In genomic region chr12:87596134-87596533, GRCh38 we compare ENCODE assay signal across 8 cellular contexts.
"Had no signal": no experiment of that assay in that cellular context is flagged by ENCODE, and none has a peak within 500 bp of the region (broad histone marks: within the 10 kb centered on the region; RNA-seq: fewer than 3 reads in every experiment).

No MANE protein-coding gene starts in this region.

- H3K27ac ChIP-seq: HL-60, KMS-11 had no signal

- H2AFZ ChIP-seq: GM23338 had no signal

- ATAC-seq: GM23338 had no signal

- H3K4me3 ChIP-seq: GM23338 had no signal

- H3K4me2 ChIP-seq: GM23338, KMS-11 had no signal

- FAIRE-seq: H1, H54 had no signal

- DNase-seq: H9, HCEC 1CT, KBM-7 had no signal

- H3K9ac ChIP-seq: KMS-11 had no signal
